ENCODE assay signal across 10 cellular contexts in the genomic region with DNA sequence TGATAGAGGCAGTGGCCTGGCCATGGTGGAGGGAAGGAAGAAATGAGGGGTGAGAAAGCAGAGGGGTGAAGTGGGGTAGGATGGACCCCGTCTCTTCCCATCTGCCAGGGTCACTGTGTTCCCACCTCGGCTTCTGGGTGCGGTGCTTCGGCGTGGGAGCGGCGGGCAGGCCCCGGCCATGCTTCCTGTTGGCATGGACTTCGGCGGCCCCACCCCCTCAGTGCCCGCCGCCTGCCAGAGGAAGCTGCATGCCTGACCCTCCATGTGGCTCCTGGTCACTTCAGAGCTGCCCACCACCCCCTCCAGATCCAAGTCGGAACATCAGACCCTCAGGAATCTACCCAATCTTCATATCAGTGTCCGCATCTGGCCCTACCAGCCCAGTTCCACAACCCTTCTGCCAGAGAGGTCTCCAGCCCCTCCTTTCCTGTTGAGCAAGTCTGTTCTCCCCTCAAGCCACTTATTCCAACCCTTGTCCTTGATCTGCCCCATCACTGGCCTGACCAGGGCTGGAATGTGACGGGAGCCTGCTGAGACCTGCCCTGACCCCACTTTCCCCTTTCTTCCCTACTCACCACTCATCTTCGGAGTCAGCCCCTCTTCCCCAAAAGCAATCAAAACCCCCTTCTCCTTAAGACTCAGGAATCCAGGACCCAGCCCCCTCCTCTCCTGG. TPM values are rescaled to one million over a fixed set of nuclear protein-coding genes. Genes with fewer than 3 reads are reported as not detected.
A peak's percentile ranks its signal among the peaks of the same experiment; 100 is the strongest.
DNase-seq lines count a peak whose midpoint lies in the region; ATAC-seq and TF ChIP-seq lines count a peak whose summit lies in the region.
"Had no signal": no experiment of that assay in that cellular context is flagged by ENCODE, and none has a peak within 500 bp of the region (broad histone marks: within the 10 kb centered on the region; RNA-seq: fewer than 3 reads in every experiment).

No MANE protein-coding gene starts in this region.

- peak overlapping the region; percentile 86 for H3K4me3 Mint-ChIP-seq in activated T-helper 17 cell treated with anti-CD3 and anti-CD28 coated beads, Interleukin-2, amount 50 U/mL, for 72 hours
- peak overlapping the region; percentile 41 for H3K4me3 Mint-ChIP-seq in mesothelial cell of epicardium

- H3K9me3 Mint-ChIP-seq in activated T-helper 17 cell treated with anti-CD3 and anti-CD28 coated beads, Interleukin-2, amount 50 U/mL, for 72 hours, result no peaks in the 10 kb centered on the region
- H3K9me3 Mint-ChIP-seq in mesothelial cell of epicardium, result no peaks in the 10 kb centered on the region

- peak overlapping the region; percentile 79 for H3K9ac ChIP-seq in BLaER1

- in situ Hi-C loops in GM18951 (cut with MboI; ENCODE audit: low sequenced_read_pairs, unreplicated experiment), result no loop called here

- peaks cover 15% of the 10 kb centered on the region for H3K36me3 ChIP-seq in BLaER1

- peaks cover 52% of the 10 kb centered on the region for H3K4me1 Mint-ChIP-seq in activated T-helper 17 cell treated with anti-CD3 and anti-CD28 coated beads, Interleukin-2, amount 50 U/mL, for 72 hours
- H3K4me1 Mint-ChIP-seq in mesothelial cell of epicardium, result peaks cover 61% of the 10 kb centered on the region

- H3K9me3 ChIP-seq in BLaER1, result no peaks in the 10 kb centered on the region

- H3K4me2 ChIP-seq in BLaER1, result peak overlapping the region; percentile 99

- no peaks in the 10 kb centered on the region for H3K27me3 Mint-ChIP-seq in activated T-helper 17 cell treated with anti-CD3 and anti-CD28 coated beads, Interleukin-2, amount 50 U/mL, for 72 hours
- H3K27me3 Mint-ChIP-seq in mesothelial cell of epicardium (ENCODE audit: low read depth), result no peaks in the 10 kb centered on the region

- no peak for ATAC-seq in activated T-helper 17 cell treated with anti-CD3 and anti-CD28 coated beads, Interleukin-2, amount 50 U/mL, for 72 hours (replicated peaks)
- ATAC-seq in HG02571 (IDR thresholded peaks at IDR 0.05; ENCODE audit: unreplicated experiment), result no peak
- no peak for ATAC-seq in GM18498 (IDR thresholded peaks at IDR 0.05; ENCODE audit: unreplicated experiment)
- ATAC-seq in GM19397 (IDR thresholded peaks at IDR 0.05; ENCODE audit: unreplicated experiment), result no peak

- H3K27ac Mint-ChIP-seq in activated T-helper 17 cell treated with anti-CD3 and anti-CD28 coated beads, Interleukin-2, amount 50 U/mL, for 72 hours, result peak overlapping the region; percentile 85
- peak overlapping the region; percentile 67 for H3K27ac Mint-ChIP-seq in mesothelial cell of epicardium

- H4K20me1 ChIP-seq in BLaER1, result no peaks in the 10 kb centered on the region

- DNase-seq in mesothelial cell of epicardium (ENCODE audit: low spot score in 2 of 2, unreplicated experiment in 2 of 2) (no peak), germinal center (ENCODE audit: low spot score) (no peak)
- DNase-seq: kidney glomerular epithelial cell; stimulated activated CD4-positive, alpha-beta T cell treated with anti-CD3 and anti-CD28 coated beads, Interleukin-15, amount 100 ng/mL, for 24 hours had no signal

- TF ChIP-seq CTCF in mesothelial cell of epicardium (IDR thresholded peaks at IDR 0.05; ENCODE audit: unreplicated experiment), result no peak

- TF ChIP-seq POLR2A in GM18951 (IDR thresholded peaks at IDR 0.05; ENCODE audit: extremely low read depth, insufficient read depth, insufficient read length), result peak; percentile 15

- peak overlapping the region; percentile 70 for H3K4me3 ChIP-seq in BLaER1

- peaks cover 81% of the 10 kb centered on the region for H3K4me1 ChIP-seq in BLaER1

- H3K27ac ChIP-seq in BLaER1, result peak overlapping the region; percentile 84

- H3K27me3 ChIP-seq in BLaER1, result no peaks in the 10 kb centered on the region

- peaks cover 92% of the 10 kb centered on the region for H3K36me3 Mint-ChIP-seq in activated T-helper 17 cell treated with anti-CD3 and anti-CD28 coated beads, Interleukin-2, amount 50 U/mL, for 72 hours (ENCODE audit: low read depth)
- H3K36me3 Mint-ChIP-seq in mesothelial cell of epicardium, result no peaks in the 10 kb centered on the region

RNA-seq across cellular contexts. Expression of gene KCNN4, which starts 1.5 kb away (rescaled TPM):
- 100 to 1,000 TPM; 116 to 385 TPM for total RNA-seq in activated T-helper 17 cell treated with anti-CD3 and anti-CD28 coated beads, Interleukin-2, amount 50 U/mL, for 72 hours
- total RNA-seq in mesothelial cell of epicardium, result 5.4 to 6.4 TPM (median 6.1 TPM) in 3 replicates

RNA-seq across cellular contexts. Expression of gene LYPD5, which starts 23.0 kb away (rescaled TPM):
- 1 to 10 TPM in 1 of 2 donors, under 1 TPM in 1; 0.73 to 6.6 TPM for total RNA-seq in activated T-helper 17 cell treated with anti-CD3 and anti-CD28 coated beads, Interleukin-2, amount 50 U/mL, for 72 hours
- total RNA-seq in mesothelial cell of epicardium, result 0.27 to 0.57 TPM (median 0.33 TPM) in 3 replicates

RNA-seq across cellular contexts. Expression of gene SMG9, which starts 24.5 kb away (rescaled TPM):
- 100 to 1,000 TPM in 1 of 2 donors, 10 to 100 TPM in 1; 70.4 to 109 TPM for total RNA-seq in activated T-helper 17 cell treated with anti-CD3 and anti-CD28 coated beads, Interleukin-2, amount 50 U/mL, for 72 hours
- 65.8 to 75.7 TPM (median 73.2 TPM) in 3 replicates for total RNA-seq in mesothelial cell of epicardium

RNA-seq across cellular contexts. Expression of gene ZNF283, which starts 47.8 kb away (rescaled TPM):
- 10 to 100 TPM in 1 of 2 donors, 1 to 10 TPM in 1; 7.7 to 12.3 TPM for total RNA-seq in activated T-helper 17 cell treated with anti-CD3 and anti-CD28 coated beads, Interleukin-2, amount 50 U/mL, for 72 hours
- 19.1 to 20.8 TPM (median 20.4 TPM) in 3 replicates for total RNA-seq in mesothelial cell of epicardium

Comparison
In these comparisons a context has a peak if more than half of its experiments do, and no peak if none do; other contexts are left out.
1. RNA of gene KCNN4, which starts 1.5 kb away (total RNA-seq): 116 to 385 TPM in activated T-helper 17 cell treated with anti-CD3 and anti-CD28 coated beads, Interleukin-2, amount 50 U/mL, for 72 hours; 5.4 to 6.4 TPM in mesothelial cell of epicardium; every median in the first group is over 10 times any median in the second.